8 cellular contexts compared by ENCODE assay signal in genomic region chr1:236604218-236605029, GRCh38. TPM values are rescaled to one million over a fixed set of nuclear protein-coding genes. Genes with fewer than 3 reads are reported as not detected.
DNase-seq lines count a peak whose midpoint lies in the region; ATAC-seq and TF ChIP-seq lines count a peak whose summit lies in the region.

A gene with protein sequence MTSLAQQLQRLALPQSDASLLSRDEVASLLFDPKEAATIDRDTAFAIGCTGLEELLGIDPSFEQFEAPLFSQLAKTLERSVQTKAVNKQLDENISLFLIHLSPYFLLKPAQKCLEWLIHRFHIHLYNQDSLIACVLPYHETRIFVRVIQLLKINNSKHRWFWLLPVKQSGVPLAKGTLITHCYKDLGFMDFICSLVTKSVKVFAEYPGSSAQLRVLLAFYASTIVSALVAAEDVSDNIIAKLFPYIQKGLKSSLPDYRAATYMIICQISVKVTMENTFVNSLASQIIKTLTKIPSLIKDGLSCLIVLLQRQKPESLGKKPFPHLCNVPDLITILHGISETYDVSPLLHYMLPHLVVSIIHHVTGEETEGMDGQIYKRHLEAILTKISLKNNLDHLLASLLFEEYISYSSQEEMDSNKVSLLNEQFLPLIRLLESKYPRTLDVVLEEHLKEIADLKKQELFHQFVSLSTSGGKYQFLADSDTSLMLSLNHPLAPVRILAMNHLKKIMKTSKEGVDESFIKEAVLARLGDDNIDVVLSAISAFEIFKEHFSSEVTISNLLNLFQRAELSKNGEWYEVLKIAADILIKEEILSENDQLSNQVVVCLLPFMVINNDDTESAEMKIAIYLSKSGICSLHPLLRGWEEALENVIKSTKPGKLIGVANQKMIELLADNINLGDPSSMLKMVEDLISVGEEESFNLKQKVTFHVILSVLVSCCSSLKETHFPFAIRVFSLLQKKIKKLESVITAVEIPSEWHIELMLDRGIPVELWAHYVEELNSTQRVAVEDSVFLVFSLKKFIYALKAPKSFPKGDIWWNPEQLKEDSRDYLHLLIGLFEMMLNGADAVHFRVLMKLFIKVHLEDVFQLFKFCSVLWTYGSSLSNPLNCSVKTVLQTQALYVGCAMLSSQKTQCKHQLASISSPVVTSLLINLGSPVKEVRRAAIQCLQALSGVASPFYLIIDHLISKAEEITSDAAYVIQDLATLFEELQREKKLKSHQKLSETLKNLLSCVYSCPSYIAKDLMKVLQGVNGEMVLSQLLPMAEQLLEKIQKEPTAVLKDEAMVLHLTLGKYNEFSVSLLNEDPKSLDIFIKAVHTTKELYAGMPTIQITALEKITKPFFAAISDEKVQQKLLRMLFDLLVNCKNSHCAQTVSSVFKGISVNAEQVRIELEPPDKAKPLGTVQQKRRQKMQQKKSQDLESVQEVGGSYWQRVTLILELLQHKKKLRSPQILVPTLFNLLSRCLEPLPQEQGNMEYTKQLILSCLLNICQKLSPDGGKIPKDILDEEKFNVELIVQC (N-terminal part only) (minus strand): TSS chr1:236604516. CDS start chr1:236604095, 421 bp downstream.

- peaks cover 7% of the 10 kb centered on the region for H3K27me3 Mint-ChIP-seq in activated T-helper 17 cell treated with anti-CD3 and anti-CD28 coated beads, Interleukin-2, amount 50 U/mL, for 72 hours
- peaks cover 4 to 20% (median 11%) of the 10 kb centered on the region in 5 donors for H3K27me3 Mint-ChIP-seq in naive thymus-derived CD8-positive, alpha-beta T cell

- DNase-seq in Daoy (ENCODE audit: low read depth) (peak; percentile 97), GOT3 (lab: John Stamatoyannopoulos, UW) (peak; percentile 84), LNCaP clone FGC (ENCODE audit: low read depth) (peak; percentile 92), RWPE1 (ENCODE audit: low spot score) (peak; percentile 90), fibroblast of mammary gland (ENCODE audit: low read depth) (peak; percentile 95)
- peak; percentile 68 to 90 (median 80) for DNase-seq in naive thymus-derived CD8-positive, alpha-beta T cell
- DNase-seq in stimulated activated naive CD4-positive, alpha-beta T cell (lab: John Stamatoyannopoulos, UW), result peak; percentile 72 to 86 (median 77)

- CTCF ChIA-PET in RWPE1 (lab: Yijun Ruan, JAX), result interaction anchor here (0.6 kb wide), 2 partner anchors 52 to 687 kb away, joined by 3 to 6 read pairs; no protein-coding TSS in a partner anchor

- peaks cover 56% of the 10 kb centered on the region for H3K36me3 Mint-ChIP-seq in activated T-helper 17 cell treated with anti-CD3 and anti-CD28 coated beads, Interleukin-2, amount 50 U/mL, for 72 hours (ENCODE audit: low read depth)
- peaks cover 0 to 30% (median 3%) of the 10 kb centered on the region in 3 donors for H3K36me3 Mint-ChIP-seq in naive thymus-derived CD8-positive, alpha-beta T cell

- ATAC-seq in activated T-helper 17 cell treated with anti-CD3 and anti-CD28 coated beads, Interleukin-2, amount 50 U/mL, for 72 hours (replicated peaks), result peak; percentile 97
- ATAC-seq in naive thymus-derived CD8-positive, alpha-beta T cell, result peak; percentile 85 to 91

- POLR2A ChIA-PET in RWPE1 (lab: Yijun Ruan, JAX; ENCODE audit: low non-redundant PET), result no interaction called here
- POLR2A ChIA-PET in naive thymus-derived CD8-positive, alpha-beta T cell (lab: Charles Lee), result interaction anchor here (2.0 kb wide), 1 partner anchor 191 kb away, joined by 7 read pairs; the partner anchor contains the start of gene MTR

- H3K9me3 Mint-ChIP-seq in activated T-helper 17 cell treated with anti-CD3 and anti-CD28 coated beads, Interleukin-2, amount 50 U/mL, for 72 hours, result no peaks in the 10 kb centered on the region
- H3K9me3 Mint-ChIP-seq in naive thymus-derived CD8-positive, alpha-beta T cell, result no peaks in the 10 kb centered on the region

- H3K4me1 Mint-ChIP-seq in activated T-helper 17 cell treated with anti-CD3 and anti-CD28 coated beads, Interleukin-2, amount 50 U/mL, for 72 hours, result peaks cover 6% of the 10 kb centered on the region
- H3K4me1 Mint-ChIP-seq in naive thymus-derived CD8-positive, alpha-beta T cell, result peaks cover 5 to 37% (median 33%) of the 10 kb centered on the region in 4 donors

- peak within 1 kb of the TSS; percentile 73 for H3K27ac ChIP-seq in RWPE1

- H3K4me3 ChIP-seq in LNCaP clone FGC (ENCODE audit: low read depth, low read length), result peak within 1 kb of the TSS; percentile 96
- peak within 1 kb of the TSS; percentile 99 for H3K4me3 ChIP-seq in fibroblast of mammary gland (ENCODE audit: control insufficient read depth, low read depth, low read length)

- H3K4me3 Mint-ChIP-seq in activated T-helper 17 cell treated with anti-CD3 and anti-CD28 coated beads, Interleukin-2, amount 50 U/mL, for 72 hours, result peak within 1 kb of the TSS; percentile 95
- peak within 1 kb of the TSS; percentile 77 to 99 (median 98) for H3K4me3 Mint-ChIP-seq in naive thymus-derived CD8-positive, alpha-beta T cell

- no peak for TF ChIP-seq CTCF in LNCaP clone FGC (IDR thresholded peaks at IDR 0.05; ENCODE audit: control insufficient read depth, extremely low read depth, insufficient read depth)
- no peak for TF ChIP-seq CTCF in RWPE1 (conservative IDR thresholded peaks at IDR 0.05; ENCODE audit: low read depth)
- no peak for TF ChIP-seq CTCF in fibroblast of mammary gland (conservative IDR thresholded peaks at IDR 0.05; ENCODE audit: control insufficient read depth, insufficient read depth, low read depth, low read length)

- peak within 1 kb of the TSS; percentile 90 for H3K27ac Mint-ChIP-seq in activated T-helper 17 cell treated with anti-CD3 and anti-CD28 coated beads, Interleukin-2, amount 50 U/mL, for 72 hours
- peak within 1 kb of the TSS; percentile 92 to 99 (median 96) for H3K27ac Mint-ChIP-seq in naive thymus-derived CD8-positive, alpha-beta T cell

RNA-seq across cellular contexts. Expression of the gene that starts here (rescaled TPM):
- 68.0 and 77.3 TPM in 2 replicates for total RNA-seq in Daoy (2014; rRNA removed; shearing (Covaris generic))
- total RNA-seq in activated T-helper 17 cell treated with anti-CD3 and anti-CD28 coated beads, Interleukin-2, amount 50 U/mL, for 72 hours, result 10 to 100 TPM; 37.8 to 85.9 TPM
- total RNA-seq in naive thymus-derived CD8-positive, alpha-beta T cell, result 10 to 100 TPM; 50.6 to 50.9 TPM
- 10 to 100 TPM; 11.0 to 14.1 (median 12.1) TPM for polyA plus RNA-seq in naive thymus-derived CD8-positive, alpha-beta T cell

Comparison
In these comparisons a context has a peak if more than half of its experiments do, and no peak if none do; other contexts are left out.
1. Peak in every context shown above with its lines: DNase-seq, ATAC-seq, H3K4me3 ChIP-seq and H3K27ac ChIP-seq.